25 cellular contexts compared by ENCODE assay signal in genomic region chr20:20216941-20217340, GRCh38.
DNase-seq lines count a peak whose midpoint lies in the region; ATAC-seq and TF ChIP-seq lines count a peak whose summit lies in the region.
"Had no signal": no experiment of that assay in that cellular context is flagged by ENCODE, and none has a peak within 500 bp of the region (broad histone marks: within the 10 kb centered on the region; RNA-seq: fewer than 3 reads in every experiment).

No MANE protein-coding gene starts in this region.

- H3K9me3 Mint-ChIP-seq in brain: peaks cover 0 to 15% (median 14%) of the 10 kb centered on the region in 5 experiments
- H3K9me3 Mint-ChIP-seq in natural killer cell treated with Interleukin-12 subunit alpha and Interleukin-12 subunit beta and Interleukin-15 and Interleukin-18, amount 100 ng/mL, for 72 hours: peaks cover 8% of the 10 kb centered on the region
- H3K9me3 Mint-ChIP-seq: activated naive CD4-positive, alpha-beta T cell treated with anti-CD3 and anti-CD28 coated beads, Interleukin-2, amount 50 U/mL, for 24 hours had no signal

- TF ChIP-seq POLR2A in tibial nerve (IDR thresholded peaks at IDR 0.05) (no peak), sigmoid colon (IDR thresholded peaks at IDR 0.05) (no peak)

- H3K4me3 ChIP-seq in HAP-1 (no peak overlapping the region), tibial nerve (no peak overlapping the region), sigmoid colon (no peak overlapping the region), left lung (no peak overlapping the region)
- H3K4me3 ChIP-seq: Peyer's patch, SJCRH30, skin epidermis, upper lobe of left lung had no signal

- H3K4me1 ChIP-seq in HAP-1 (peaks cover 19% of the 10 kb centered on the region), tibial nerve (no peaks in the 10 kb centered on the region), sigmoid colon (no peaks in the 10 kb centered on the region), left lung (no peaks in the 10 kb centered on the region)
- H3K4me1 ChIP-seq: Peyer's patch, SJCRH30, upper lobe of left lung had no signal

- ATAC-seq in natural killer cell treated with Interleukin-12 subunit alpha and Interleukin-12 subunit beta and Interleukin-15 and Interleukin-18, amount 100 ng/mL, for 72 hours: no peak
- no peak for ATAC-seq in left lung

- peak overlapping the region in 3 of 5 experiments; percentile 23 to 44 (median 31) for H3K4me3 Mint-ChIP-seq in brain
- peak overlapping the region; percentile 60 for H3K4me3 Mint-ChIP-seq in natural killer cell treated with Interleukin-12 subunit alpha and Interleukin-12 subunit beta and Interleukin-15 and Interleukin-18, amount 100 ng/mL, for 72 hours
- H3K4me3 Mint-ChIP-seq: activated naive CD4-positive, alpha-beta T cell treated with anti-CD3 and anti-CD28 coated beads, Interleukin-2, amount 50 U/mL, for 24 hours; CD14-positive monocyte had no signal

- no peaks in the 10 kb centered on the region for H3K36me3 Mint-ChIP-seq in brain
- peaks cover 15% of the 10 kb centered on the region for H3K36me3 Mint-ChIP-seq in natural killer cell treated with Interleukin-12 subunit alpha and Interleukin-12 subunit beta and Interleukin-15 and Interleukin-18, amount 100 ng/mL, for 72 hours
- H3K36me3 Mint-ChIP-seq: activated naive CD4-positive, alpha-beta T cell treated with anti-CD3 and anti-CD28 coated beads, Interleukin-2, amount 50 U/mL, for 24 hours; CD14-positive monocyte had no signal

- H3K36me3 ChIP-seq in HAP-1 (replicated peaks) (no peaks in the 10 kb centered on the region), tibial nerve (no peaks in the 10 kb centered on the region), sigmoid colon (no peaks in the 10 kb centered on the region), left lung (no peaks in the 10 kb centered on the region)
- H3K36me3 ChIP-seq: Peyer's patch, SJCRH30, upper lobe of left lung, WERI-Rb-1 had no signal

- intact Hi-C loops in sigmoid colon (cut with DNase I) (no loop called here), left lung (cut with DNase I) (no loop called here)

- in situ Hi-C loops in HAP-1 (cut with MboI; ENCODE audit: low sequenced_read_pairs): no loop called here

- TF ChIP-seq EP300 in tibial nerve (IDR thresholded peaks at IDR 0.05) (no peak), sigmoid colon (IDR thresholded peaks at IDR 0.05) (no peak)

- peaks cover 67% of the 10 kb centered on the region for H3K4me1 Mint-ChIP-seq in brain
- peaks cover 29 to 45% of the 10 kb centered on the region in 2 donors for H3K4me1 Mint-ChIP-seq in natural killer cell treated with Interleukin-12 subunit alpha and Interleukin-12 subunit beta and Interleukin-15 and Interleukin-18, amount 100 ng/mL, for 72 hours (ENCODE audit: low read depth in 2 of 2)
- H3K4me1 Mint-ChIP-seq: activated naive CD4-positive, alpha-beta T cell treated with anti-CD3 and anti-CD28 coated beads, Interleukin-2, amount 50 U/mL, for 24 hours; CD14-positive monocyte had no signal

- TF ChIP-seq CTCF in brain (conservative IDR thresholded peaks at IDR 0.05) (no peak), tibial nerve (IDR thresholded peaks at IDR 0.05) (no peak), sigmoid colon (IDR thresholded peaks at IDR 0.05) (no peak), left lung (IDR thresholded peaks at IDR 0.05) (no peak)

- DNase-seq in DMS 273 (lab: John Stamatoyannopoulos, UW; ENCODE audit: unreplicated experiment): peak; percentile 36
- no peak for DNase-seq in DMS 273 treated with DMSO at 0.1 percent for 48 hours (lab: John Stamatoyannopoulos, UW)
- peak; percentile 44 to 92 for DNase-seq in HAP-1 (ENCODE audit: low spot score in 2 of 2)
- no peak for DNase-seq in natural killer cell treated with Interleukin-12 subunit alpha and Interleukin-12 subunit beta and Interleukin-15 and Interleukin-18, amount 100 ng/mL, for 72 hours (ENCODE audit: low spot score)
- no peak for DNase-seq in tibial nerve (ENCODE audit: low spot score in 2 of 2)
- no peak for DNase-seq in sigmoid colon
- no peak for DNase-seq in left lung
- DNase-seq: 8988T; activated CD4-positive, alpha-beta T cell treated with anti-CD3 and anti-CD28 coated beads for 4 hours; amniotic stem cell; GOT3; NCI-H1048; NCI-H187 treated with DMSO at 0.1 percent for 48 hours; NCI-H526 treated with DMSO at 0.1 percent for 48 hours; Peyer's patch; SJCRH30; stimulated activated naive CD4-positive, alpha-beta T cell; SW 1271; upper lobe of left lung; WERI-Rb-1 had no signal

- H3K27ac Mint-ChIP-seq in brain: peak overlapping the region in 3 of 5 experiments; percentile 58 to 89 (median 85)
- peak overlapping the region; percentile 45 to 85 for H3K27ac Mint-ChIP-seq in natural killer cell treated with Interleukin-12 subunit alpha and Interleukin-12 subunit beta and Interleukin-15 and Interleukin-18, amount 100 ng/mL, for 72 hours
- H3K27ac Mint-ChIP-seq: activated naive CD4-positive, alpha-beta T cell treated with anti-CD3 and anti-CD28 coated beads, Interleukin-2, amount 50 U/mL, for 24 hours; CD14-positive monocyte had no signal

- H3K27me3 ChIP-seq in HAP-1 (ENCODE audit: low read depth) (no peaks in the 10 kb centered on the region), tibial nerve (no peaks in the 10 kb centered on the region), sigmoid colon (peaks cover 0 to 10% (median 0%) of the 10 kb centered on the region in 3 donors), left lung (peaks cover 0 to 19% of the 10 kb centered on the region in 2 donors)
- H3K27me3 ChIP-seq: Peyer's patch, SJCRH30, upper lobe of left lung had no signal

- H3K27ac ChIP-seq in tibial nerve (no peak overlapping the region), sigmoid colon (no peak overlapping the region), left lung (no peak overlapping the region)
- H3K27ac ChIP-seq: epithelial cell of prostate, Peyer's patch, SJCRH30, skin epidermis, upper lobe of left lung, WERI-Rb-1 had no signal

- H3K27me3 Mint-ChIP-seq in brain: peaks cover 4% of the 10 kb centered on the region
- H3K27me3 Mint-ChIP-seq in natural killer cell treated with Interleukin-12 subunit alpha and Interleukin-12 subunit beta and Interleukin-15 and Interleukin-18, amount 100 ng/mL, for 72 hours: peaks cover 0 to 4% of the 10 kb centered on the region in 2 donors

- H3K9me3 ChIP-seq in HAP-1 (no peaks in the 10 kb centered on the region), tibial nerve (peaks cover 0 to 6% (median 0%) of the 10 kb centered on the region in 4 donors), sigmoid colon (peaks cover 0 to 4% (median 0%) of the 10 kb centered on the region in 4 donors), left lung (no peaks in the 10 kb centered on the region)
- H3K9me3 ChIP-seq: Peyer's patch, SJCRH30, upper lobe of left lung had no signal

- WGBS in tibial nerve, 2 donors: 28% methylated on average over 2 of the region's 2 CpGs
- WGBS in sigmoid colon, 2 donors: 41 to 50% methylated on average over 2 of the region's 2 CpGs

Comparison
In these comparisons a context has a peak if more than half of its experiments do, and no peak if none do; other contexts are left out.
1. DNase-seq: peak in DMS 273 (single experiment) and HAP-1 (2 of 2); none in DMS 273 treated with DMSO at 0.1 percent for 48 hours (single experiment), natural killer cell treated with Interleukin-12 subunit alpha and Interleukin-12 subunit beta and Interleukin-15 and Interleukin-18, amount 100 ng/mL, for 72 hours (single experiment), tibial nerve (0 of 2), sigmoid colon (single experiment) and left lung (0 of 2).